8 cellular contexts compared by ENCODE assay signal in genomic region chr11:117907276-117908110, GRCh38. TPM values are rescaled to one million over a fixed set of nuclear protein-coding genes. Genes with fewer than 3 reads are reported as not detected.
DNase-seq lines count a peak whose midpoint lies in the region; ATAC-seq and TF ChIP-seq lines count a peak whose summit lies in the region.

No MANE protein-coding gene starts in this region.

- H3K9me3 ChIP-seq in PC-3 (ENCODE audit: low read length): no peaks in the 10 kb centered on the region

- H3K27ac ChIP-seq in PC-3 (ENCODE audit: low read length): 0 out of 2 replicates have a peak overlapping the region, but pooled peaks have one; percentile 1

- H3K4me1 ChIP-seq in PC-3 (ENCODE audit: insufficient read depth, low read length): peaks cover 5% of the 10 kb centered on the region

- intact Hi-C loops in PC-3 (cut with micrococcal nuclease): no loop called here

- H3K9me2 ChIP-seq in PC-3 (replicated peaks; ENCODE audit: low read length): no peaks in the 10 kb centered on the region

- POLR2A ChIA-PET in PC-3 (lab: Charles Lee; ENCODE audit: unreplicated experiment): no interaction called here
- POLR2A ChIA-PET in naive thymus-derived CD8-positive, alpha-beta T cell (lab: Charles Lee): interaction anchor here (0.6 kb wide), 1 partner anchor 28 kb away, joined by 4 read pairs; no protein-coding TSS in a partner anchor

- H3K36me3 ChIP-seq in PC-3 (ENCODE audit: low read depth, low read length): no peaks in the 10 kb centered on the region

- no peaks in the 10 kb centered on the region for H3F3A ChIP-seq in PC-3 (ENCODE audit: low read length, unreplicated experiment)

- no peaks in the 10 kb centered on the region for H3K36me3 Mint-ChIP-seq in activated T-cell treated with anti-CD3 and anti-CD28 coated beads, Interleukin-2, amount 50 U/mL, for 4 hours (ENCODE audit: insufficient read depth)
- peaks cover 0 to 3% (median 0%) of the 10 kb centered on the region in 3 donors for H3K36me3 Mint-ChIP-seq in naive thymus-derived CD8-positive, alpha-beta T cell

- H3K4me3 ChIP-seq in PC-3 (ENCODE audit: low read length): no peak overlapping the region
- peak overlapping the region; percentile 45 for H3K4me3 ChIP-seq in fibroblast of mammary gland (ENCODE audit: control insufficient read depth, low read depth, low read length)

- TF ChIP-seq CTCF in PC-3 (conservative IDR thresholded peaks at IDR 0.05; ENCODE audit: low read depth, low read length) (no peak), fibroblast of mammary gland (conservative IDR thresholded peaks at IDR 0.05; ENCODE audit: control insufficient read depth, insufficient read depth, low read depth, low read length) (no peak)

- H3K9ac ChIP-seq in PC-3 (ENCODE audit: low read length): no peak overlapping the region

- CTCF ChIA-PET in PC-3 (lab: Charles Lee): no interaction called here

- H3K27me3 Mint-ChIP-seq in activated T-cell treated with anti-CD3 and anti-CD28 coated beads, Interleukin-2, amount 50 U/mL, for 4 hours (ENCODE audit: low read depth): peaks cover 2% of the 10 kb centered on the region
- H3K27me3 Mint-ChIP-seq in naive thymus-derived CD8-positive, alpha-beta T cell: no peaks in the 10 kb centered on the region

- peaks cover 6% of the 10 kb centered on the region for H3K4me1 Mint-ChIP-seq in activated T-cell treated with anti-CD3 and anti-CD28 coated beads, Interleukin-2, amount 50 U/mL, for 4 hours (ENCODE audit: low read depth)
- H3K4me1 Mint-ChIP-seq in naive thymus-derived CD8-positive, alpha-beta T cell: peaks cover 0 to 10% (median 3%) of the 10 kb centered on the region in 4 donors

- peaks cover 44% of the 10 kb centered on the region for H3K27me3 ChIP-seq in PC-3 (ENCODE audit: low read length)

- no peak overlapping the region for H3K4me3 Mint-ChIP-seq in activated T-cell treated with anti-CD3 and anti-CD28 coated beads, Interleukin-2, amount 50 U/mL, for 4 hours
- H3K4me3 Mint-ChIP-seq in naive thymus-derived CD8-positive, alpha-beta T cell: no peak overlapping the region

- peak overlapping the region; percentile 29 for H3K4me2 ChIP-seq in PC-3 (ENCODE audit: low read length)

- peak overlapping the region in 1 of 10 donors; percentile 17 for H3K27ac Mint-ChIP-seq in naive thymus-derived CD8-positive, alpha-beta T cell

- no peaks in the 10 kb centered on the region for H3K9me3 Mint-ChIP-seq in activated T-cell treated with anti-CD3 and anti-CD28 coated beads, Interleukin-2, amount 50 U/mL, for 4 hours
- H3K9me3 Mint-ChIP-seq in naive thymus-derived CD8-positive, alpha-beta T cell: no peaks in the 10 kb centered on the region

- no TSS peak for BruUV-seq in PC-3 (replicated peaks; lab: Mats Ljungman, UMichigan)

- ATAC-seq in PC-3: peak; percentile 84
- peak; percentile 93 to 99 for ATAC-seq in activated T-cell treated with anti-CD3 and anti-CD28 coated beads, Interleukin-2, amount 50 U/mL, for 4 hours
- ATAC-seq in naive thymus-derived CD8-positive, alpha-beta T cell: peak; percentile 47 to 82
- ATAC-seq in stimulated activated naive CD8-positive, alpha-beta T cell treated with anti-CD3 and anti-CD28 coated beads, Interleukin-15, Interleukin-2, amounts not matched to agents 100 U/mL and 50 U/mL, for 24 hours: peak; percentile 93

- H4K20me1 ChIP-seq in PC-3 (ENCODE audit: low read length): no peaks in the 10 kb centered on the region

- peak overlapping the region; percentile 28; the same call in 1 of the 2 replicates for H2AFZ ChIP-seq in PC-3 (ENCODE audit: low read length)

- DNase-seq in DMS 273 treated with DMSO at 0.1 percent for 48 hours (lab: John Stamatoyannopoulos, UW): peak; percentile 64
- peak in 66 of 76 experiments; percentile 6 to 77 (median 40) for DNase-seq in HUDEP-2 (lab: John Stamatoyannopoulos, UW; ENCODE audit: unreplicated experiment in 76 of 76)
- peak; percentile 89 for DNase-seq in PC-3
- peak; percentile 67 for DNase-seq in activated T-cell treated with anti-CD3 and anti-CD28 coated beads, Interleukin-2, amount 50 U/mL, for 4 hours
- peak; percentile 98 for DNase-seq in fibroblast of mammary gland (ENCODE audit: low read depth)
- DNase-seq in naive thymus-derived CD8-positive, alpha-beta T cell: peak in 7 of 10 donors; percentile 8 to 32 (median 17)
- DNase-seq in stimulated activated naive CD8-positive, alpha-beta T cell treated with anti-CD3 and anti-CD28 coated beads, Interleukin-15, Interleukin-2, amounts not matched to agents 100 U/mL and 50 U/mL, for 24 hours: peak; percentile 81
- DNase-seq in AML-193 (lab: John Stamatoyannopoulos, UW): no peak

- no peaks in the 10 kb centered on the region for H3K79me2 ChIP-seq in PC-3 (ENCODE audit: low read length)

RNA-seq across cellular contexts. Expression of gene TMPRSS13, which starts 21.7 kb away (rescaled TPM):
- 2.2 and 2.9 TPM in 2 replicates for total RNA-seq in PC-3 (2014; rRNA removed)
- under 1 TPM; 0.26 to 0.38 (median 0.38) TPM for total RNA-seq in activated T-cell treated with anti-CD3 and anti-CD28 coated beads, Interleukin-2, amount 50 U/mL, for 4 hours
- 1 to 10 TPM; 4.8 to 9.2 TPM for total RNA-seq in naive thymus-derived CD8-positive, alpha-beta T cell
- 1 to 10 TPM in 2 of 3 donors, under 1 TPM in 1; 0.05 to 1.5 (median 1.0) TPM for polyA plus RNA-seq in naive thymus-derived CD8-positive, alpha-beta T cell

RNA-seq across cellular contexts. Expression of gene FXYD6, which starts 31.0 kb away (rescaled TPM):
- total RNA-seq in PC-3 (2014; rRNA removed): not detected in 2 replicates
- total RNA-seq in activated T-cell treated with anti-CD3 and anti-CD28 coated beads, Interleukin-2, amount 50 U/mL, for 4 hours: under 1 TPM in 2 of 3 donors, not detected in 1; 0.16 to 0.38 TPM
- not detected for total RNA-seq in naive thymus-derived CD8-positive, alpha-beta T cell
- not detected for polyA plus RNA-seq in naive thymus-derived CD8-positive, alpha-beta T cell

Comparison
In these comparisons a context has a peak if more than half of its experiments do, and no peak if none do; other contexts are left out.
1. DNase-seq: peak in DMS 273 treated with DMSO at 0.1 percent for 48 hours (single experiment), HUDEP-2 (66 of 76), PC-3 (single experiment), activated T-cell treated with anti-CD3 and anti-CD28 coated beads, Interleukin-2, amount 50 U/mL, for 4 hours (single experiment), fibroblast of mammary gland (single experiment), naive thymus-derived CD8-positive, alpha-beta T cell (7 of 10) and stimulated activated naive CD8-positive, alpha-beta T cell treated with anti-CD3 and anti-CD28 coated beads, Interleukin-15, Interleukin-2, amounts not matched to agents 100 U/mL and 50 U/mL, for 24 hours (single experiment); none in AML-193 (0 of 2).
2. Peak in every context shown above with its lines, with median percentiles within 50 percentile points of each other: ATAC-seq.